Comparison of ENCODE assay signal across 26 cellular contexts in genomic region chr5:30802961-30803705, GRCh38.
DNase-seq lines count a peak whose midpoint lies in the region; ATAC-seq, FAIRE-seq and TF ChIP-seq lines count a peak whose summit lies in the region.
"Had no signal": no experiment of that assay in that cellular context is flagged by ENCODE, and none has a peak within 500 bp of the region (broad histone marks: within the 10 kb centered on the region; RNA-seq: fewer than 3 reads in every experiment).

No MANE protein-coding gene starts in this region.

- no peak overlapping the region for H2AFZ ChIP-seq in IMR-90 (replicated peaks; ENCODE audit: low read length, poor library complexity)

- H4K91ac ChIP-seq in IMR-90 (ENCODE audit: insufficient read depth, low read depth, low read length): no peak overlapping the region

- dilution Hi-C loops in IMR-90 (cut with HindIII; ENCODE audit: low sequenced_read_pairs, unreplicated experiment): no loop called here

- peak; percentile 42 for DNase-seq in IMR-90
- DNase-seq in bronchial epithelial cell (ENCODE audit: low read depth): no peak
- DNase-seq in fibroblast of peridontal ligament (ENCODE audit: extremely low read depth): peak; percentile 65
- DNase-seq in GM03348 (ENCODE audit: low spot score): no peak
- DNase-seq in NCI-H1417 (lab: John Stamatoyannopoulos, UW): no peak
- no peak for DNase-seq in DMS 273 (lab: John Stamatoyannopoulos, UW; ENCODE audit: unreplicated experiment)
- DNase-seq in ureter (ENCODE audit: low spot score): no peak
- DNase-seq: BE2C; CD8-positive, alpha-beta memory T cell; DMS79 treated with DMSO at 0.1 percent for 48 hours; GF-D8; KBM-7; MV-4-11; NCI-H1105; NCI-H146; NCI-H1930; NCI-H2227 treated with DMSO at 0.1 percent for 48 hours; NCI-H526 treated with DMSO at 0.1 percent for 48 hours; Right ventricle myocardium superior; RPMI8226 had no signal

- peak; percentile 60 for ATAC-seq in IMR-90 (ENCODE audit: low read depth)
- ATAC-seq: HCT116, HepG2 had no signal

- intact Hi-C loops in IMR-90 (cut with micrococcal nuclease): loop anchor here (2.0 to 5.0 kb wide), 2 partner anchors 384 to 684 kb away; no protein-coding TSS in a partner anchor

- no peak overlapping the region for H3K18ac ChIP-seq in IMR-90 (ENCODE audit: low read depth, low read length)

- H3K79me1 ChIP-seq in IMR-90 (ENCODE audit: low read depth in 1 of 2, low read length in 2 of 2): no peaks in the 10 kb centered on the region

- in situ Hi-C loops in IMR-90 (cut with MboI; ENCODE audit: low sequenced_read_pairs): no loop called here

- no peak overlapping the region for H3K23ac ChIP-seq in IMR-90 (ENCODE audit: low read depth, low read length)

- H3K4me3 ChIP-seq in IMR-90 (ENCODE audit: insufficient read depth, low read depth, low read length) (no peak overlapping the region), bronchial epithelial cell (ENCODE audit: low read depth, low read length) (no peak overlapping the region)
- H3K4me3 ChIP-seq: SJSA1 had no signal

- H3K4me2 ChIP-seq in IMR-90 (ENCODE audit: low read depth, low read length): no peak overlapping the region

- POLR2A ChIA-PET in IMR-90 (lab: Charles Lee; ENCODE audit: unreplicated experiment): no interaction called here

- H2BK15ac ChIP-seq in IMR-90 (ENCODE audit: low read depth, low read length): peak overlapping the region; percentile 35; the same call in 1 of the 3 replicates

- H2AK9ac ChIP-seq in IMR-90 (replicated peaks; ENCODE audit: low read depth, low read length, poor library complexity): no peak overlapping the region

- H3K27me3 ChIP-seq in IMR-90 (ENCODE audit: control insufficient read depth, insufficient read depth, low read length) (no peaks in the 10 kb centered on the region), bronchial epithelial cell (ENCODE audit: control insufficient read depth, insufficient read depth, low read length) (no peaks in the 10 kb centered on the region)
- H3K27me3 ChIP-seq: BE2C, SJSA1 had no signal

- BruUV-seq in IMR-90 (replicated peaks; lab: Mats Ljungman, UMichigan): no TSS peak

- H4K8ac ChIP-seq in IMR-90 (ENCODE audit: low read depth in 2 of 2, low read length in 2 of 2): peak overlapping the region in 1 of 2 experiments; percentile 35; a peak in 1 of 4 replicates

- no peak overlapping the region; the same call in 1 of the 2 replicates for H3K4ac ChIP-seq in IMR-90 (ENCODE audit: low read depth, low read length)

- TF ChIP-seq CTCF in IMR-90 (conservative IDR thresholded peaks at IDR 0.05; ENCODE audit: low read depth, low read length) (peak; percentile 44), bronchial epithelial cell (IDR thresholded peaks at IDR 0.05; ENCODE audit: insufficient read depth, low read length, severe bottlenecking) (no peak)

- no CpG with 5 or more reads among the region's 5 CpGs for WGBS in IMR-90 (ENCODE audit: extremely low coverage in 2 of 2, insufficient read length in 1 of 2), 2 experiments

- peak; percentile 39; the same call in 1 of the 2 replicates for TF ChIP-seq RAD21 in IMR-90 (IDR thresholded peaks at IDR 0.05; ENCODE audit: low read length)

- H3K27ac ChIP-seq in IMR-90 (ENCODE audit: insufficient read depth, low read length): no peak overlapping the region
- H3K27ac ChIP-seq: HL-60, SJSA1 had no signal

- no peak overlapping the region for H2BK5ac ChIP-seq in IMR-90 (ENCODE audit: low read depth, low read length, poor library complexity, severe bottlenecking)

- no peak overlapping the region for H3K56ac ChIP-seq in IMR-90 (ENCODE audit: extremely low read depth, insufficient read depth, low read length)

- H2AK5ac ChIP-seq in IMR-90 (ENCODE audit: low read depth, low read length): no peak overlapping the region; the same call in 1 of the 2 replicates

- no peaks in the 10 kb centered on the region for H3K36me3 ChIP-seq in IMR-90 (ENCODE audit: control insufficient read depth, insufficient read depth, low read length)
- no peaks in the 10 kb centered on the region for H3K36me3 ChIP-seq in bronchial epithelial cell (ENCODE audit: control insufficient read depth, insufficient read depth, low read length)
- H3K36me3 ChIP-seq: BE2C, SJSA1 had no signal

- no peaks in the 10 kb centered on the region; the same call in 1 of the 2 replicates for H3K4me1 ChIP-seq in IMR-90 (ENCODE audit: control insufficient read depth, insufficient read depth, low read length)
- H3K4me1 ChIP-seq: SJSA1 had no signal

- H2BK120ac ChIP-seq in IMR-90 (ENCODE audit: low read depth, low read length): 0 out of 2 replicates have a peak overlapping the region, but pooled peaks have one; percentile 17

- FAIRE-seq in bronchial epithelial cell (lab: Jason Lieb, UNC): peak; percentile 23
- FAIRE-seq: GM12892, GM19239, HepG2 had no signal

- 0 out of 2 replicates have a peak overlapping the region, but pooled peaks have one; percentile 3 for H2BK20ac ChIP-seq in IMR-90 (ENCODE audit: low read depth, low read length)

- H3K14ac ChIP-seq in IMR-90 (replicated peaks; ENCODE audit: low read depth, low read length): no peak overlapping the region; the same call in 1 of the 2 replicates

- H3K9me1 ChIP-seq in IMR-90 (ENCODE audit: insufficient read depth, low read length): 0 out of 2 replicates have a peak, but pooled peaks cover 3% of the 10 kb centered on the region

- no peaks in the 10 kb centered on the region for H3K9me3 ChIP-seq in IMR-90 (ENCODE audit: control insufficient read depth, insufficient read depth, low read length)
- H3K9me3 ChIP-seq: BE2C, SJSA1 had no signal

- no peaks in the 10 kb centered on the region for H4K20me1 ChIP-seq in IMR-90 (ENCODE audit: insufficient read depth, low read length)

- H4K5ac ChIP-seq in IMR-90 (ENCODE audit: low read depth, low read length): no peak overlapping the region

- no peak for TF ChIP-seq POLR2A in IMR-90 (IDR thresholded peaks at IDR 0.05; ENCODE audit: low read depth, low read length)

- no peak overlapping the region for H3K9ac ChIP-seq in IMR-90 (ENCODE audit: low read depth, low read length)

- CTCF ChIA-PET in IMR-90 (lab: Yijun Ruan, JAX): interaction anchor here (0.7 to 2.9 kb wide), 2 partner anchors 404 to 429 kb away, joined by 3 to 11 read pairs; no protein-coding TSS in a partner anchor

TF ChIP-seq in IMR-90, 13 proteins besides CTCF, POLR2A, EP300 and RAD21:
- TF ChIP-seq MXI1 (IDR thresholded peaks at IDR 0.05; ENCODE audit: borderline replicate concordance, low read depth, low read length) (no peak), FOS (IDR thresholded peaks at IDR 0.05; ENCODE audit: low read depth, low read length) (no peak), RCOR1 (IDR thresholded peaks at IDR 0.05; ENCODE audit: insufficient replicate concordance, low read length) (no peak), MAFK (IDR thresholded peaks at IDR 0.05; ENCODE audit: low read depth, low read length) (peak; percentile 38), NFE2L2 (IDR thresholded peaks at IDR 0.05; ENCODE audit: low read depth, low read length) (no peak)

Comparison
In these comparisons a context has a peak if more than half of its experiments do, and no peak if none do; other contexts are left out.
1. DNase-seq: peak in IMR-90 (single experiment) and fibroblast of peridontal ligament (single experiment); none in bronchial epithelial cell (single experiment), GM03348 (single experiment), NCI-H1417 (0 of 3), DMS 273 (single experiment) and ureter (single experiment).